ENCODE assay signal across 16 cellular contexts in the genomic region with DNA sequence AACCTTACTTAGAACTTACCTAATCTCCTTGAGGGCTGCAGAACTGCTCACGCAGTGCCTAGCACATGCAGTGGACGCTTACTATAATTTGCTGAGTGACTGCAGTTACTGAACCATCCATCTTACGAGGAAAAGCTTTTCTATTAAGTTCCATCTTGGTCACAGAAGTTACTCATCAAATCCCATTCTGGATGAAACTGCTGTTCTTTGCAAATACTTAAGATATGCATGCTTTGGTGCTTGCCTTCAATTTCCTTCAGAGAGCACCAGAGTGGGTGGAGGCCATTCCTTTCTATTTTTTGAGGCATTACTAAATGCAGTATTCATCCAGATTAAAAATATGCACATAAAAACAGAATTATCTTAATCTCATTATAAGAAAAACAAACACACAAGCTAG. TPM values are rescaled to one million over a fixed set of nuclear protein-coding genes. Genes with fewer than 3 reads are reported as not detected.
DNase-seq lines count a peak whose midpoint lies in the region; ATAC-seq lines count a peak whose summit lies in the region.
"Had no signal": no experiment of that assay in that cellular context is flagged by ENCODE, and none has a peak within 500 bp of the region (broad histone marks: within the 10 kb centered on the region; RNA-seq: fewer than 3 reads in every experiment).

No MANE protein-coding gene starts in this region.

- ATAC-seq in GM21619 (IDR thresholded peaks at IDR 0.05; ENCODE audit: unreplicated experiment) (no peak), GM21526 (IDR thresholded peaks at IDR 0.05; ENCODE audit: low FRiP score, unreplicated experiment) (no peak), HG03097 (IDR thresholded peaks at IDR 0.05; ENCODE audit: low FRiP score, unreplicated experiment) (no peak), HG03378 (IDR thresholded peaks at IDR 0.05; ENCODE audit: unreplicated experiment) (no peak)
- ATAC-seq: A549, HCT116 had no signal

- no peaks in the 10 kb centered on the region for H3K4me1 ChIP-seq in adipocyte (ENCODE audit: control insufficient read depth, insufficient read depth, low read length)
- H3K4me1 ChIP-seq: A549 had no signal

- H3K27me3 ChIP-seq in adipocyte (replicated peaks; ENCODE audit: control insufficient read depth, insufficient read depth, low read length) = peaks cover 12% of the 10 kb centered on the region

- peak; percentile 76 for DNase-seq in EH (ENCODE audit: low read depth)
- peak; percentile 69 for DNase-seq in adipocyte (ENCODE audit: low read depth)
- DNase-seq in fibroblast of gingiva (ENCODE audit: low read depth) = peak; percentile 20
- peak; percentile 70 for DNase-seq in renal cortical epithelial cell (ENCODE audit: low read depth)
- DNase-seq: CD4-positive, CD25-positive, alpha-beta regulatory T cell; DND-41; KG1; NCI-H1092; NCI-H2227 treated with DMSO at 0.1 percent for 48 hours; NCI-H524 treated with DMSO at 0.1 percent for 48 hours had no signal

- H3K9ac ChIP-seq in adipocyte (ENCODE audit: low read length) = no peak overlapping the region

- H3K36me3 ChIP-seq in adipocyte (ENCODE audit: control insufficient read depth, insufficient read depth, low read length, severe bottlenecking) = no peaks in the 10 kb centered on the region

- no peaks in the 10 kb centered on the region for H3K9me3 ChIP-seq in adipocyte (ENCODE audit: control insufficient read depth, low read length)
- H3K9me3 ChIP-seq: A549 had no signal

- H3K4me3 ChIP-seq in adipocyte (ENCODE audit: low read length) = no peak overlapping the region
- H3K4me3 ChIP-seq: A549 had no signal

RNA-seq across cellular contexts. Expression of a gene that starts 17.7 kb away (rescaled TPM):
- total RNA-seq in renal cortical epithelial cell = 2.1 and 8.9 TPM in 2 replicates

Comparison
In these comparisons a context has a peak if more than half of its experiments do, and no peak if none do; other contexts are left out.
1. DNase-seq: peak in every context shown above with its lines; median percentile 76 in EH; 70 in renal cortical epithelial cell; 69 in adipocyte; 20 in fibroblast of gingiva.